8 cellular contexts compared by ENCODE assay signal in genomic region chr5:134370306-134370870, GRCh38. TPM values are rescaled to one million over a fixed set of nuclear protein-coding genes. Genes with fewer than 3 reads are reported as not detected.
DNase-seq lines count a peak whose midpoint lies in the region; ATAC-seq and TF ChIP-seq lines count a peak whose summit lies in the region.

No MANE protein-coding gene starts in this region.

- H3K79me2 ChIP-seq in osteoblast (ENCODE audit: insufficient read depth, low read length), result peaks cover 67% of the 10 kb centered on the region

- H3K27ac ChIP-seq in epithelial cell of prostate (peak overlapping the region; percentile 90), osteoblast (ENCODE audit: low read depth, low read length) (peak overlapping the region; percentile 93)

- peaks cover 25% of the 10 kb centered on the region for H3K4me1 ChIP-seq in osteoblast (ENCODE audit: insufficient read depth, low read length)

- H2AFZ ChIP-seq in osteoblast (ENCODE audit: low read length), result peak overlapping the region; percentile 69

- no peaks in the 10 kb centered on the region for H3K27me3 ChIP-seq in osteoblast (ENCODE audit: insufficient read depth, low read length)

- peak overlapping the region; percentile 83 for H3K4me2 ChIP-seq in osteoblast (ENCODE audit: insufficient read depth, low read length)

- peaks cover 26% of the 10 kb centered on the region for H4K20me1 ChIP-seq in osteoblast (ENCODE audit: insufficient read depth, low read length)

- H3K4me3 ChIP-seq in osteoblast (ENCODE audit: insufficient read depth, low read length), result peak overlapping the region; percentile 99

- no peaks in the 10 kb centered on the region for H3K9me3 ChIP-seq in osteoblast (ENCODE audit: low read depth, low read length)

- DNase-seq in epithelial cell of prostate (ENCODE audit: low read depth, low spot score) (no peak), osteoblast (ENCODE audit: insufficient read length, low spot score, missing footprints) (no peak), GOT3 (lab: John Stamatoyannopoulos, UW) (no peak), NCI-H82 treated with DMSO at 0.1 percent for 48 hours (lab: John Stamatoyannopoulos, UW; ENCODE audit: unreplicated experiment) (no peak)

- H3K36me3 ChIP-seq in osteoblast (ENCODE audit: insufficient read depth, low read length), result peaks cover 11% of the 10 kb centered on the region

- ATAC-seq in GM18511 (IDR thresholded peaks at IDR 0.05; ENCODE audit: unreplicated experiment) (peak; percentile 9), HG02763 (IDR thresholded peaks at IDR 0.05; ENCODE audit: unreplicated experiment) (peak; percentile 6), SK-N-SH treated with all-trans-retinoic acid at 6 μM for 48 hours (peak; percentile 5), GM19328 (IDR thresholded peaks at IDR 0.05; ENCODE audit: unreplicated experiment) (no peak)

- no peak for TF ChIP-seq CTCF in osteoblast (IDR thresholded peaks at IDR 0.05; ENCODE audit: extremely low read depth, low read depth, low read length)

TF ChIP-seq in SK-N-SH treated with all-trans-retinoic acid at 6 μM for 48 hours, 23 proteins besides CTCF, POLR2A, EP300 and RAD21:
- TF ChIP-seq CSDC2 (CRISPR knock-in tag; IDR thresholded peaks at IDR 0.05) (no peak), ZFP3 (CRISPR knock-in tag; IDR thresholded peaks at IDR 0.05) (no peak), TSHZ2 (CRISPR knock-in tag; IDR thresholded peaks at IDR 0.05) (no peak), ESRRG (CRISPR knock-in tag; IDR thresholded peaks at IDR 0.05) (no peak), ZFP30 (CRISPR knock-in tag; IDR thresholded peaks at IDR 0.05) (no peak), ZNF565 (CRISPR knock-in tag; conservative IDR thresholded peaks at IDR 0.05; ENCODE audit: low read depth) (no peak), ZNF70 (CRISPR knock-in tag; IDR thresholded peaks at IDR 0.05) (no peak), ZC3H10 (CRISPR knock-in tag; IDR thresholded peaks at IDR 0.05) (no peak), OSR1 (CRISPR knock-in tag; IDR thresholded peaks at IDR 0.05) (no peak), ISL1 (CRISPR knock-in tag; IDR thresholded peaks at IDR 0.05) (no peak), PPARA (CRISPR knock-in tag; IDR thresholded peaks at IDR 0.05; ENCODE audit: borderline replicate concordance) (no peak), POU6F1 (CRISPR knock-in tag; IDR thresholded peaks at IDR 0.05; ENCODE audit: borderline replicate concordance, low read depth) (no peak), RARB (CRISPR knock-in tag; IDR thresholded peaks at IDR 0.05) (no peak), GLIS3 (CRISPR knock-in tag; IDR thresholded peaks at IDR 0.05) (no peak)
- TF ChIP-seq, protein P1, sequence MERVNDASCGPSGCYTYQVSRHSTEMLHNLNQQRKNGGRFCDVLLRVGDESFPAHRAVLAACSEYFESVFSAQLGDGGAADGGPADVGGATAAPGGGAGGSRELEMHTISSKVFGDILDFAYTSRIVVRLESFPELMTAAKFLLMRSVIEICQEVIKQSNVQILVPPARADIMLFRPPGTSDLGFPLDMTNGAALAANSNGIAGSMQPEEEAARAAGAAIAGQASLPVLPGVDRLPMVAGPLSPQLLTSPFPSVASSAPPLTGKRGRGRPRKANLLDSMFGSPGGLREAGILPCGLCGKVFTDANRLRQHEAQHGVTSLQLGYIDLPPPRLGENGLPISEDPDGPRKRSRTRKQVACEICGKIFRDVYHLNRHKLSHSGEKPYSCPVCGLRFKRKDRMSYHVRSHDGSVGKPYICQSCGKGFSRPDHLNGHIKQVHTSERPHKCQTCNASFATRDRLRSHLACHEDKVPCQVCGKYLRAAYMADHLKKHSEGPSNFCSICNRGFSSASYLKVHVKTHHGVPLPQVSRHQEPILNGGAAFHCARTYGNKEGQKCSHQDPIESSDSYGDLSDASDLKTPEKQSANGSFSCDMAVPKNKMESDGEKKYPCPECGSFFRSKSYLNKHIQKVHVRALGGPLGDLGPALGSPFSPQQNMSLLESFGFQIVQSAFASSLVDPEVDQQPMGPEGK (CRISPR knock-in tag; IDR thresholded peaks at IDR 0.05; ENCODE audit: borderline replicate concordance), result no peak

RNA-seq across cellular contexts. Expression of gene UBE2B, which starts 1.0 kb away (rescaled TPM):
- 34.2 and 73.5 TPM in 2 replicates for total RNA-seq in osteoblast

RNA-seq across cellular contexts. Expression of gene CDKL3, which starts 3.4 kb away (rescaled TPM):
- 2.7 and 2.9 TPM in 2 replicates for total RNA-seq in osteoblast

RNA-seq across cellular contexts. Expression of gene CDKN2AIPNL, which starts 41.3 kb away (rescaled TPM):
- 17.4 and 20.3 TPM in 2 replicates for total RNA-seq in osteoblast
